ENCODE assay signal across 22 cellular contexts in the genomic region with DNA sequence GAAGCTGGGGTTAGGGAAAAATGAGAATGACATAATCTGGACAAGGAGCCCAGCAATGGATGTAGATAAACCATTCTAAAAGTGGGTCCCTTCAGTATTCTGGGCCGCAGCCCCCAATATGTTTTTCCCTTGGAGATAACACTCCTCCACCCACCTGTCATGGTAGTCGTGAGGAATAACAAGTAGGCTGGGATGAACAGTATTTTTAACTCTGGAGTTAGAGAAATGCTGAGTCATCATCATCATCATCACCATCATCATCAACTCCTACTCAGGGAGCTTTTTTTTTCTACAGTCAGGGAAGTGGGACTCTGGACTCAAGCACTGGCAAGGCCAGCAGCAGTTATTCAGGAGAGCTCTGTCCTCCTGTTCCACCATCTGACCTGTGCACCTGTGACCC. TPM values are rescaled to one million over a fixed set of nuclear protein-coding genes. Genes with fewer than 3 reads are reported as not detected.
DNase-seq lines count a peak whose midpoint lies in the region; ATAC-seq, FAIRE-seq and TF ChIP-seq lines count a peak whose summit lies in the region.
"Had no signal": no experiment of that assay in that cellular context is flagged by ENCODE, and none has a peak within 500 bp of the region (broad histone marks: within the 10 kb centered on the region; RNA-seq: fewer than 3 reads in every experiment).

No MANE protein-coding gene starts in this region.

- TF ChIP-seq CTCF in K562 (IDR thresholded peaks at IDR 0.05 in 2 of 3, conservative IDR thresholded peaks at IDR 0.05 in 1 of 3; ENCODE audit: insufficient read depth in 2 of 3, low read depth in 1 of 3, low read length in 3 of 3) (no peak), HepG2 (CRISPR knock-in tag; IDR thresholded peaks at IDR 0.05) (no peak), GM20000 (IDR thresholded peaks at IDR 0.05; ENCODE audit: extremely low read depth, missing control alignments) (no peak)

- H3K4me1 ChIP-seq in K562 (replicated peaks in 1 of 2; ENCODE audit: control insufficient read depth in 2 of 2, insufficient read depth in 2 of 2, low read length in 2 of 2) (peaks cover 0 to 4% of the 10 kb centered on the region in 2 experiments; a peak in 1 of 5 replicates), HepG2 (ENCODE audit: insufficient read depth, low read length) (no peaks in the 10 kb centered on the region)
- H3K4me1 ChIP-seq: BLaER1 had no signal

- no peaks in the 10 kb centered on the region for H3K79me2 ChIP-seq in K562 (ENCODE audit: control insufficient read depth, insufficient read depth, low read length)
- no peaks in the 10 kb centered on the region for H3K79me2 ChIP-seq in HepG2 (ENCODE audit: insufficient read depth, low read length)

- H3K9me3 ChIP-seq in K562 (replicated peaks; ENCODE audit: control insufficient read depth, insufficient read depth, low read depth, low read length) (no peaks in the 10 kb centered on the region), HepG2 (ENCODE audit: low read length) (no peaks in the 10 kb centered on the region)
- H3K9me3 ChIP-seq: BLaER1 had no signal

- H4K20me1 ChIP-seq in K562 (replicated peaks; ENCODE audit: control insufficient read depth, insufficient read depth, low read length) (no peaks in the 10 kb centered on the region), HepG2 (ENCODE audit: insufficient read depth, low read length) (no peaks in the 10 kb centered on the region)
- H4K20me1 ChIP-seq: BLaER1 had no signal

- ATAC-seq in K562 (no peak), HepG2 (no peak), HG03135 (IDR thresholded peaks at IDR 0.05; ENCODE audit: unreplicated experiment) (no peak)
- ATAC-seq: HCT116 had no signal

- TF ChIP-seq POLR2A in K562 (conservative IDR thresholded peaks at IDR 0.05) (no peak), HepG2 (IDR thresholded peaks at IDR 0.05; ENCODE audit: insufficient read depth in 1 of 2, low read depth in 2 of 2, low read length in 2 of 2) (no peak)

- peak; percentile 10 for DNase-seq in Caki2 (ENCODE audit: low read depth)
- peak; percentile 27 for DNase-seq in HT1080 (ENCODE audit: low read depth)
- no peak for DNase-seq in K562 (ENCODE audit: extremely low read depth in 1 of 4, low spot score in 3 of 4)
- no peak for DNase-seq in HepG2 (ENCODE audit: low spot score)
- DNase-seq in amniotic stem cell (lab: John Stamatoyannopoulos, UW) = no peak
- no peak for DNase-seq in GM20000 (ENCODE audit: low spot score)
- DNase-seq in activated CD4-positive, alpha-beta T cell treated with anti-CD3 and anti-CD28 coated beads for 48 hours = no peak
- DNase-seq: Calu3; CD4-positive, alpha-beta memory T cell; DMS79 treated with DMSO at 0.1 percent for 48 hours; GF-D8 had no signal

- TF ChIP-seq EP300 in K562 (IDR thresholded peaks at IDR 0.05; ENCODE audit: low read length) (no peak), HepG2 (IDR thresholded peaks at IDR 0.05; ENCODE audit: low read depth in 2 of 2, low read length in 2 of 2) (no peak), HepG2 (CRISPR knock-in tag; IDR thresholded peaks at IDR 0.05; ENCODE audit: borderline replicate concordance) (no peak)

- H3K4me2 ChIP-seq in K562 (ENCODE audit: insufficient read depth, low read length) (no peak overlapping the region), HepG2 (ENCODE audit: low read depth, low read length) (no peak overlapping the region)
- H3K4me2 ChIP-seq: BLaER1, KMS-11 had no signal

- no peak overlapping the region for H3K4me3 ChIP-seq in K562
- no peak overlapping the region for H3K4me3 ChIP-seq in HepG2 (replicated peaks in 1 of 3; ENCODE audit: insufficient read depth in 1 of 3, low read depth in 2 of 3, low read length in 3 of 3)
- H3K4me3 ChIP-seq: BLaER1 had no signal

- 0% methylated on average over 2 of the region's 2 CpGs for WGBS in K562 (ENCODE audit: insufficient coverage, low coverage, missing lambda C conversion rate)
- WGBS in HepG2 (ENCODE audit: low lambda C conversion rate) = 46% methylated on average over 2 of the region's 2 CpGs

- no peak overlapping the region for H2AFZ ChIP-seq in K562 (ENCODE audit: low read depth, low read length)
- H2AFZ ChIP-seq in HepG2 (ENCODE audit: low read length) = no peak overlapping the region

- no peaks in the 10 kb centered on the region for H3K36me3 ChIP-seq in K562 (ENCODE audit: control insufficient read depth, insufficient read depth, low read length)
- no peaks in the 10 kb centered on the region for H3K36me3 ChIP-seq in HepG2 (replicated peaks in 1 of 2; ENCODE audit: control insufficient read depth in 1 of 2, insufficient read depth in 2 of 2, low read length in 2 of 2)
- H3K36me3 ChIP-seq: BLaER1 had no signal

- no peaks in the 10 kb centered on the region for H3K9me1 ChIP-seq in K562 (ENCODE audit: control insufficient read depth, insufficient read depth, low read length)

- CTCF ChIA-PET in K562 (lab: Yijun Ruan, JAX; ENCODE audit: low intra/inter-chr PET ratio) = no interaction called here
- CTCF ChIA-PET in HepG2 (lab: Yijun Ruan, JAX; ENCODE audit: low intra/inter-chr PET ratio, low total read pairs) = no interaction called here

- TF ChIP-seq RAD21 in K562 (CRISPR knock-in tag; conservative IDR thresholded peaks at IDR 0.05 in 1 of 2, IDR thresholded peaks at IDR 0.05 in 1 of 2) (no peak), HepG2 (CRISPR knock-in tag; IDR thresholded peaks at IDR 0.05) (no peak)

- H3K27ac ChIP-seq in K562 (ENCODE audit: extremely low read depth, low read depth, low read length) (no peak overlapping the region), HepG2 (ENCODE audit: extremely low read length, insufficient read depth, low read length) (no peak overlapping the region)
- H3K27ac ChIP-seq: BLaER1, HL-60, KMS-11 had no signal

- intact Hi-C loops in K562 (cut with micrococcal nuclease) (no loop called here), HepG2 (cut with micrococcal nuclease; ENCODE audit: unreplicated experiment) (no loop called here)

- peaks cover 7 to 12% of the 10 kb centered on the region in 2 experiments; a peak in 3 of 5 replicates for H3K27me3 ChIP-seq in K562 (ENCODE audit: control insufficient read depth in 2 of 2, insufficient read depth in 2 of 2, low read length in 2 of 2)
- no peaks in the 10 kb centered on the region for H3K27me3 ChIP-seq in HepG2 (ENCODE audit: control insufficient read depth in 1 of 2, insufficient read depth in 2 of 2, low read length in 2 of 2)

- FAIRE-seq in K562 (lab: Jason Lieb, UNC) (no peak), HepG2 (lab: Jason Lieb, UNC) (no peak)
- FAIRE-seq: H54, HTR-8/SVneo had no signal

- H3K9ac ChIP-seq in K562 (ENCODE audit: insufficient read depth in 1 of 2, low read depth in 2 of 2, low read length in 2 of 2) (no peak overlapping the region), HepG2 (ENCODE audit: insufficient read depth, low read depth, low read length) (no peak overlapping the region)
- H3K9ac ChIP-seq: BLaER1, KMS-11 had no signal

- in situ Hi-C loops in Caki2 (cut with HindIII; ENCODE audit: low pct_unique_long_range_greater_than_20kb, low sequenced_read_pairs) (no loop called here), K562 (cut with MboI) (loop anchor here (25.0 kb wide), 1 partner anchor 803 kb away; no protein-coding TSS in a partner anchor), HepG2 (cut with HindIII; ENCODE audit: extremely low pct_ligation_motif_present, low pct_unique_long_range_greater_than_20kb) (no loop called here)

- no TSS peak for BruUV-seq in K562 (replicated peaks; lab: Mats Ljungman, UMichigan)
- BruUV-seq in HepG2 (replicated peaks; lab: Mats Ljungman, UMichigan) = no TSS peak

- POLR2A ChIA-PET in K562 (lab: Yijun Ruan, JAX) (no interaction called here), HepG2 (lab: Yijun Ruan, JAX) (no interaction called here)

RNA-seq across cellular contexts. Expression of gene CADM3, which starts 12.8 kb away (rescaled TPM):
- total RNA-seq in Caki2 (2014; rRNA removed; shearing (Covaris generic); ENCODE audit: low replicate concordance) = 0.07 TPM in 1 of 2 replicates, not detected in the other
- 1.1 and 2.3 TPM in 2 replicates for total RNA-seq in HT1080 (2014; rRNA removed; shearing (Covaris generic))
- polyA plus RNA-seq in HT1080 (2015; cell fraction: cytosol; rRNA removed) = 0.17 and 0.36 TPM in 2 replicates
- 0.12 and 0.41 TPM in 2 replicates for polyA plus RNA-seq in HT1080 (2015; cell fraction: nucleus; rRNA removed)
- total RNA-seq in K562 (2011; cell fraction: chromatin; rRNA removed; ENCODE audit: low replicate concordance) = not detected in 2 replicates
- 0.50 TPM in 1 of 2 replicates, not detected in the other for total RNA-seq in K562 (2011; cell fraction: nucleolus; rRNA removed)
- not detected in 2 replicates for total RNA-seq in K562 (2011; cell fraction: nucleoplasm; rRNA removed)
- total RNA-seq in K562 (2014; rRNA removed) = not detected in 2 replicates
- not detected in 2 replicates for total RNA-seq in K562 (2014; rRNA removed; fragmentation: Illumina TruSeq; extraction: Trizol)
- total RNA-seq in K562 (2015; rRNA removed; fragmentation: Illumina TruSeq; extraction: Trizol) = not detected in 2 replicates
- total RNA-seq in K562 (2021) = not detected in 2 replicates
- polyA plus RNA-seq in K562 (2011; rRNA removed) = not detected in 2 replicates
- not detected in 2 replicates for polyA plus RNA-seq in K562 (2011; cell fraction: cytosol; rRNA removed)
- 0.04 TPM in 1 of 2 replicates, not detected in the other for polyA plus RNA-seq in K562 (2011; cell fraction: nucleus; rRNA removed)
- 0.03 TPM in 1 of 2 replicates, not detected in the other for polyA plus RNA-seq in K562 (2012)
- 0.04 TPM in 1 of 2 replicates, not detected in the other for polyA plus RNA-seq in K562 (2014; fragmentation: Illumina TruSeq; extraction: Trizol)
- polyA plus RNA-seq in K562 (2014; fragmentation: Nextera tagmentation; extraction: Ambion mirVana) = not detected
- not detected in 2 replicates for polyA plus RNA-seq in K562 (2014; rRNA removed)
- polyA minus RNA-seq in K562 (2011; rRNA and poly(A)+ RNA removed) = not detected in 2 replicates
- polyA minus RNA-seq in K562 (2011; cell fraction: cytosol; rRNA and poly(A)+ RNA removed) = not detected in 2 replicates
- polyA minus RNA-seq in K562 (2011; cell fraction: nucleus; rRNA and poly(A)+ RNA removed) = not detected in 2 replicates
- not detected in 2 replicates for total RNA-seq in HepG2 (2016; rRNA removed; fragmentation: Illumina TruSeq; extraction: Trizol)
- total RNA-seq in HepG2 (2016; cell fraction: cytosol; rRNA removed; fragmentation: Illumina TruSeq; extraction: Trizol; ENCODE audit: low read depth) = not detected in 2 replicates
- not detected in 2 replicates for total RNA-seq in HepG2 (2016; cell fraction: insoluble cytoplasmic fraction; rRNA removed; fragmentation: Illumina TruSeq; extraction: Trizol)
- not detected in 2 replicates for total RNA-seq in HepG2 (2016; cell fraction: membrane; rRNA removed; fragmentation: Illumina TruSeq; extraction: Trizol)
- total RNA-seq in HepG2 (2016; cell fraction: nucleus; rRNA removed; fragmentation: Illumina TruSeq; extraction: Trizol) = not detected in 2 replicates
- polyA plus RNA-seq in HepG2 (2011; rRNA removed) = not detected in 2 replicates
- polyA plus RNA-seq in HepG2 (2011; cell fraction: cytosol; rRNA removed) = not detected in 2 replicates
- not detected in 2 replicates for polyA plus RNA-seq in HepG2 (2011; cell fraction: nucleus; rRNA removed)
- polyA plus RNA-seq in HepG2 (2012) = not detected in 2 replicates
- polyA plus RNA-seq in HepG2 (2016; cell fraction: cytosol; fragmentation: Illumina TruSeq; extraction: Trizol; ENCODE audit: low read depth) = not detected in 2 replicates
- polyA plus RNA-seq in HepG2 (2016; cell fraction: insoluble cytoplasmic fraction; fragmentation: Illumina TruSeq; extraction: Trizol; ENCODE audit: low read depth) = not detected in 2 replicates
- polyA plus RNA-seq in HepG2 (2016; cell fraction: membrane; fragmentation: Illumina TruSeq; extraction: Trizol; ENCODE audit: low read depth) = not detected in 2 replicates
- polyA plus RNA-seq in HepG2 (2016; cell fraction: nucleus; fragmentation: Illumina TruSeq; extraction: Trizol; ENCODE audit: insufficient read depth, low read depth) = not detected in 2 replicates
- not detected in 2 replicates for polyA minus RNA-seq in HepG2 (2011; rRNA and poly(A)+ RNA removed; ENCODE audit: low replicate concordance)
- not detected in 2 replicates for polyA minus RNA-seq in HepG2 (2011; cell fraction: cytosol; rRNA and poly(A)+ RNA removed)
- not detected in 2 replicates for polyA minus RNA-seq in HepG2 (2011; cell fraction: nucleus; rRNA and poly(A)+ RNA removed)
- total RNA-seq: A673; Calu3; CD4-positive, alpha-beta memory T cell had no signal
- polyA plus RNA-seq: CD14-positive monocyte; CD4-positive, alpha-beta memory T cell had no signal

RNA-seq across cellular contexts. Expression of gene ACKR1, which starts 20.5 kb away (rescaled TPM):
- total RNA-seq in Caki2 (2014; rRNA removed; shearing (Covaris generic); ENCODE audit: low replicate concordance) = not detected in 2 replicates
- total RNA-seq in HT1080 (2014; rRNA removed; shearing (Covaris generic)) = not detected in 2 replicates
- 0.09 TPM in 1 of 2 replicates, not detected in the other for polyA plus RNA-seq in HT1080 (2015; cell fraction: cytosol; rRNA removed)
- polyA plus RNA-seq in HT1080 (2015; cell fraction: nucleus; rRNA removed) = 0.07 TPM in 1 of 2 replicates, not detected in the other
- total RNA-seq in K562 (2011; cell fraction: chromatin; rRNA removed; ENCODE audit: low replicate concordance) = 0.44 TPM in 1 of 2 replicates, not detected in the other
- 0.50 and 0.53 TPM in 2 replicates for total RNA-seq in K562 (2011; cell fraction: nucleolus; rRNA removed)
- total RNA-seq in K562 (2011; cell fraction: nucleoplasm; rRNA removed) = 0.29 TPM in 1 of 2 replicates, not detected in the other
- total RNA-seq in K562 (2014; rRNA removed) = 0.18 and 0.41 TPM in 2 replicates
- total RNA-seq in K562 (2014; rRNA removed; fragmentation: Illumina TruSeq; extraction: Trizol) = 0.07 TPM in 1 of 2 replicates, not detected in the other
- total RNA-seq in K562 (2015; rRNA removed; fragmentation: Illumina TruSeq; extraction: Trizol) = 0.11 TPM in 1 of 2 replicates, not detected in the other
- 0.51 and 0.58 TPM in 2 replicates for total RNA-seq in K562 (2021)
- 0.15 TPM in 1 of 2 replicates, not detected in the other for polyA plus RNA-seq in K562 (2011; rRNA removed)
- polyA plus RNA-seq in K562 (2011; cell fraction: cytosol; rRNA removed) = 0.43 TPM in 1 of 2 replicates, not detected in the other
- 0.07 and 0.34 TPM in 2 replicates for polyA plus RNA-seq in K562 (2011; cell fraction: nucleus; rRNA removed)
- 0.62 and 1.7 TPM in 2 replicates for polyA plus RNA-seq in K562 (2012)
- 0.22 and 0.24 TPM in 2 replicates for polyA plus RNA-seq in K562 (2014; fragmentation: Illumina TruSeq; extraction: Trizol)
- polyA plus RNA-seq in K562 (2014; fragmentation: Nextera tagmentation; extraction: Ambion mirVana) = under 1 TPM; 0.24 to 0.64 TPM
- 0.15 and 0.30 TPM in 2 replicates for polyA plus RNA-seq in K562 (2014; rRNA removed)
- polyA minus RNA-seq in K562 (2011; rRNA and poly(A)+ RNA removed) = not detected in 2 replicates
- not detected in 2 replicates for polyA minus RNA-seq in K562 (2011; cell fraction: cytosol; rRNA and poly(A)+ RNA removed)
- not detected in 2 replicates for polyA minus RNA-seq in K562 (2011; cell fraction: nucleus; rRNA and poly(A)+ RNA removed)
- total RNA-seq in HepG2 (2016; rRNA removed; fragmentation: Illumina TruSeq; extraction: Trizol) = not detected in 2 replicates
- total RNA-seq in HepG2 (2016; cell fraction: cytosol; rRNA removed; fragmentation: Illumina TruSeq; extraction: Trizol; ENCODE audit: low read depth) = not detected in 2 replicates
- not detected in 2 replicates for total RNA-seq in HepG2 (2016; cell fraction: insoluble cytoplasmic fraction; rRNA removed; fragmentation: Illumina TruSeq; extraction: Trizol)
- not detected in 2 replicates for total RNA-seq in HepG2 (2016; cell fraction: membrane; rRNA removed; fragmentation: Illumina TruSeq; extraction: Trizol)
- not detected in 2 replicates for total RNA-seq in HepG2 (2016; cell fraction: nucleus; rRNA removed; fragmentation: Illumina TruSeq; extraction: Trizol)
- polyA plus RNA-seq in HepG2 (2011; rRNA removed) = not detected in 2 replicates
- polyA plus RNA-seq in HepG2 (2011; cell fraction: cytosol; rRNA removed) = not detected in 2 replicates
- polyA plus RNA-seq in HepG2 (2011; cell fraction: nucleus; rRNA removed) = not detected in 2 replicates
- polyA plus RNA-seq in HepG2 (2012) = not detected in 2 replicates
- polyA plus RNA-seq in HepG2 (2016; cell fraction: cytosol; fragmentation: Illumina TruSeq; extraction: Trizol; ENCODE audit: low read depth) = not detected in 2 replicates
- not detected in 2 replicates for polyA plus RNA-seq in HepG2 (2016; cell fraction: insoluble cytoplasmic fraction; fragmentation: Illumina TruSeq; extraction: Trizol; ENCODE audit: low read depth)
- polyA plus RNA-seq in HepG2 (2016; cell fraction: membrane; fragmentation: Illumina TruSeq; extraction: Trizol; ENCODE audit: low read depth) = not detected in 2 replicates
- polyA plus RNA-seq in HepG2 (2016; cell fraction: nucleus; fragmentation: Illumina TruSeq; extraction: Trizol; ENCODE audit: insufficient read depth, low read depth) = not detected in 2 replicates
- not detected in 2 replicates for polyA minus RNA-seq in HepG2 (2011; rRNA and poly(A)+ RNA removed; ENCODE audit: low replicate concordance)
- not detected in 2 replicates for polyA minus RNA-seq in HepG2 (2011; cell fraction: cytosol; rRNA and poly(A)+ RNA removed)
- polyA minus RNA-seq in HepG2 (2011; cell fraction: nucleus; rRNA and poly(A)+ RNA removed) = not detected in 2 replicates
- total RNA-seq: A673; Calu3; CD4-positive, alpha-beta memory T cell; LHCN-M2 had no signal
- polyA plus RNA-seq: AG04450; CD4-positive, alpha-beta memory T cell had no signal

Comparison
In these comparisons a context has a peak if more than half of its experiments do, and no peak if none do; other contexts are left out.
1. DNase-seq: peak in Caki2 (single experiment) and HT1080 (single experiment); none in K562 (0 of 4), HepG2 (single experiment), amniotic stem cell (single experiment), GM20000 (single experiment) and activated CD4-positive, alpha-beta T cell treated with anti-CD3 and anti-CD28 coated beads for 48 hours (single experiment).